In the genomic region with DNA sequence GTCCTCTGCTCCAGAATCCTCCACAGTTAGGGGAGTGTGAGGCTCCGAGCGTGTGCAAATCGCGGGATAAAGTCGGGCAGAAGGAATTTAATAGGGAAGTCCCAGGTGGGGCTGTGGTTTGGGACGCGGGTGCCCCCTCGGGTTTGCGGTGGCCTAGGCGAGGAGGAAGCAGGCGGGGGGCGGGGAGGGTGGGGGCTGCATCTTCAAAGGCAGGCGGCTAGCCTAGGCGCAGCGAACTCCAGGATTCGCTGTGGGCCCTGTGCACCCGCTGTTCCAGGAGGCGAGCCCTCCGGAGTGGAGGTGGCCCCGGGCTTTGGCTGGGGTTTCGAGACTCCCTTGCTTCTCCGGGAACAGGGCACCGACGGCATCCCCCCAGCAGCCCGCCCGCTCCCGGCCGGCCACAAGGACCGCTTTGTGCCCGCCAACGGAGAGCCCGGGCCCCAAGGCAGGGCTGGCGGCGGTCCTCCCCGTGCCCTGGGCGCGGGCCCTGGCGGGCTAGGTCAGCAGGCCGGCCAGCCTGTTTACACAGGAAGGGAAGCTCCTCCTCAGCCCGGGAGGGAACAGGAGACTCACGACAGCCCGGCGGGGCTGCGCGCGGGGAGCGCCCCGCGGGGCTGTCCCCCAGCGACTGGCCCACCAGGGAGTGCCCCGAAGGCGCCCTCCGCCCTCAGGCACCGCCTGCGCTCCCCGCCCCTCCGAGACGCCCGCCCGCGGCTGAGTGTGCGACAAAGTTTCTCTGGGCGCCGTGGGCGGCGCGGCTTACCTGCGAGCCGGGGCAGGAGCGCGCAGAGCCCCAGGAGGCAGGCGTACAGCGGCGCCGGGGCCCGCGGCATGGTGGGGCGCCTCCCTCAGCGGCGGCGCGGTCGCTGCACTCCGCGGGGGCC, we compare ENCODE assay signal across 1 cellular context.
TF ChIP-seq lines count a peak whose summit lies in the region.

No MANE protein-coding gene starts in this region.

TF ChIP-seq in HepG2, 621 proteins besides CTCF, POLR2A, EP300 and RAD21 (continued from another document and continues in another):
- TF ChIP-seq, protein P1, sequence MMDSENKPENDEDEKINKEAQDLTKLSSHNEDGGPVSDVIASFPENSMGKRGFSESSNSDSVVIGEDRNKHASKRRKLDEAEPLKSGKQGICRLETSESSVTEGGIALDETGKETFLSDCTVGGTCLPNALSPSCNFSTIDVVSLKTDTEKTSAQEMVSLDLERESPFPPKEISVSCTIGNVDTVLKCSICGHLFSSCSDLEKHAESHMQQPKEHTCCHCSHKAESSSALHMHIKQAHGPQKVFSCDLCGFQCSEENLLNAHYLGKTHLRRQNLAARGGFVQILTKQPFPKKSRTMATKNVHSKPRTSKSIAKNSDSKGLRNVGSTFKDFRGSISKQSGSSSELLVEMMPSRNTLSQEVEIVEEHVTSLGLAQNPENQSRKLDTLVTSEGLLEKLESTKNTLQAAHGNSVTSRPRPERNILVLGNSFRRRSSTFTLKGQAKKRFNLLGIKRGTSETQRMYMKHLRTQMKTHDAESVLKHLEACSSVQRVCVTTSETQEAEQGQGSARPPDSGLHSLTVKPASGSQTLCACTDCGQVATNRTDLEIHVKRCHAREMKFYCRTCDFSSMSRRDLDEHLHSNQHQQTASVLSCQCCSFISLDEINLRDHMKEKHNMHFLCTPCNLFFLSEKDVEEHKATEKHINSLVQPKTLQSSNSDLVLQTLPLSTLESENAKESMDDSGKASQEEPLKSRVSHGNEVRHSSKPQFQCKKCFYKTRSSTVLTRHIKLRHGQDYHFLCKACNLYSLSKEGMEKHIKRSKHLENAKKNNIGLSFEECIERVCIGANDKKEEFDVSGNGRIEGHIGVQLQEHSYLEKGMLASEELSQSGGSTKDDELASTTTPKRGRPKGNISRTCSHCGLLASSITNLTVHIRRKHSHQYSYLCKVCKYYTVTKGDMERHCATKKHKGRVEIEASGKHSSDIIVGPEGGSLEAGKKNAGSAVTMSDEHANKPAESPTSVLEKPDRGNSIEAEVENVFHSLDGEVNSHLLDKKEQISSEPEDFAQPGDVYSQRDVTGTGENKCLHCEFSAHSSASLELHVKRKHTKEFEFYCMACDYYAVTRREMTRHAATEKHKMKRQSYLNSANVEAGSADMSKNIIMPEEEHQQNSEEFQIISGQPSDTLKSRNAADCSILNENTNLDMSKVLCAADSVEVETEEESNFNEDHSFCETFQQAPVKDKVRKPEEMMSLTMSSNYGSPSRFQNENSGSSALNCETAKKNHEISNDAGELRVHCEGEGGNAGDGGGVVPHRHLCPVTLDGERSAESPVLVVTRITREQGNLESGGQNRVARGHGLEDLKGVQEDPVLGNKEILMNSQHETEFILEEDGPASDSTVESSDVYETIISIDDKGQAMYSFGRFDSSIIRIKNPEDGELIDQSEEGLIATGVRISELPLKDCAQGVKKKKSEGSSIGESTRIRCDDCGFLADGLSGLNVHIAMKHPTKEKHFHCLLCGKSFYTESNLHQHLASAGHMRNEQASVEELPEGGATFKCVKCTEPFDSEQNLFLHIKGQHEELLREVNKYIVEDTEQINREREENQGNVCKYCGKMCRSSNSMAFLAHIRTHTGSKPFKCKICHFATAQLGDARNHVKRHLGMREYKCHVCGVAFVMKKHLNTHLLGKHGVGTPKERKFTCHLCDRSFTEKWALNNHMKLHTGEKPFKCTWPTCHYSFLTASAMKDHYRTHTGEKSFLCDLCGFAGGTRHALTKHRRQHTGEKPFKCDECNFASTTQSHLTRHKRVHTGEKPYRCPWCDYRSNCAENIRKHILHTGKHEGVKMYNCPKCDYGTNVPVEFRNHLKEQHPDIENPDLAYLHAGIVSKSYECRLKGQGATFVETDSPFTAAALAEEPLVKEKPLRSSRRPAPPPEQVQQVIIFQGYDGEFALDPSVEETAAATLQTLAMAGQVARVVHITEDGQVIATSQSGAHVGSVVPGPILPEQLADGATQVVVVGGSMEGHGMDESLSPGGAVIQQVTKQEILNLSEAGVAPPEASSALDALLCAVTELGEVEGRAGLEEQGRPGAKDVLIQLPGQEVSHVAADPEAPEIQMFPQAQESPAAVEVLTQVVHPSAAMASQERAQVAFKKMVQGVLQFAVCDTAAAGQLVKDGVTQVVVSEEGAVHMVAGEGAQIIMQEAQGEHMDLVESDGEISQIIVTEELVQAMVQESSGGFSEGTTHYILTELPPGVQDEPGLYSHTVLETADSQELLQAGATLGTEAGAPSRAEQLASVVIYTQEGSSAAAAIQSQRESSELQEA (CRISPR knock-in tag; IDR thresholded peaks at IDR 0.05; ENCODE audit: not compliant biosample characterization), result no peak
- TF ChIP-seq FOSL2 (CRISPR knock-in tag; IDR thresholded peaks at IDR 0.05) (peak; percentile 34; the same call in 1 of the 2 replicates), BRCA1 (CRISPR knock-in tag; IDR thresholded peaks at IDR 0.05) (no peak; the same call in 1 of the 2 replicates), SKI (IDR thresholded peaks at IDR 0.05; ENCODE audit: partially characterized antibody) (peak; percentile 49), ARNT (IDR thresholded peaks at IDR 0.05) (no peak), ZNF713 (CRISPR knock-in tag; IDR thresholded peaks at IDR 0.05) (no peak), IRX3 (CRISPR knock-in tag; IDR thresholded peaks at IDR 0.05; ENCODE audit: borderline replicate concordance, low read depth) (no peak; the same call in 1 of the 2 replicates), ZSCAN25 (CRISPR knock-in tag; IDR thresholded peaks at IDR 0.05) (no peak), SCMH1 (CRISPR knock-in tag; IDR thresholded peaks at IDR 0.05; ENCODE audit: borderline replicate concordance) (no peak), RBAK (CRISPR knock-in tag; IDR thresholded peaks at IDR 0.05) (no peak), BHLHE40 (IDR thresholded peaks at IDR 0.05; ENCODE audit: low read length) (0 out of 2 replicates have a peak, but pooled peaks have one; percentile 43), SETDB1 (CRISPR knock-in tag; IDR thresholded peaks at IDR 0.05; ENCODE audit: borderline replicate concordance) (no peak), ISX (CRISPR knock-in tag; conservative IDR thresholded peaks at IDR 0.05) (no peak), THAP11 (CRISPR knock-in tag; IDR thresholded peaks at IDR 0.05) (peak; percentile 39; the same call in 1 of the 2 replicates), DNMT1 (CRISPR knock-in tag; IDR thresholded peaks at IDR 0.05) (no peak), STAG1 (CRISPR knock-in tag; IDR thresholded peaks at IDR 0.05) (peak; percentile 22), ZSCAN30 (CRISPR knock-in tag; IDR thresholded peaks at IDR 0.05) (no peak), KDM2A (CRISPR knock-in tag; IDR thresholded peaks at IDR 0.05; ENCODE audit: borderline replicate concordance, low read depth) (peak; percentile 50; the same call in 1 of the 2 replicates)
- TF ChIP-seq, protein P2, sequence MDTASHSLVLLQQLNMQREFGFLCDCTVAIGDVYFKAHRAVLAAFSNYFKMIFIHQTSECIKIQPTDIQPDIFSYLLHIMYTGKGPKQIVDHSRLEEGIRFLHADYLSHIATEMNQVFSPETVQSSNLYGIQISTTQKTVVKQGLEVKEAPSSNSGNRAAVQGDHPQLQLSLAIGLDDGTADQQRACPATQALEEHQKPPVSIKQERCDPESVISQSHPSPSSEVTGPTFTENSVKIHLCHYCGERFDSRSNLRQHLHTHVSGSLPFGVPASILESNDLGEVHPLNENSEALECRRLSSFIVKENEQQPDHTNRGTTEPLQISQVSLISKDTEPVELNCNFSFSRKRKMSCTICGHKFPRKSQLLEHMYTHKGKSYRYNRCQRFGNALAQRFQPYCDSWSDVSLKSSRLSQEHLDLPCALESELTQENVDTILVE (CRISPR knock-in tag; IDR thresholded peaks at IDR 0.05), result no peak
- TF ChIP-seq, protein P3, sequence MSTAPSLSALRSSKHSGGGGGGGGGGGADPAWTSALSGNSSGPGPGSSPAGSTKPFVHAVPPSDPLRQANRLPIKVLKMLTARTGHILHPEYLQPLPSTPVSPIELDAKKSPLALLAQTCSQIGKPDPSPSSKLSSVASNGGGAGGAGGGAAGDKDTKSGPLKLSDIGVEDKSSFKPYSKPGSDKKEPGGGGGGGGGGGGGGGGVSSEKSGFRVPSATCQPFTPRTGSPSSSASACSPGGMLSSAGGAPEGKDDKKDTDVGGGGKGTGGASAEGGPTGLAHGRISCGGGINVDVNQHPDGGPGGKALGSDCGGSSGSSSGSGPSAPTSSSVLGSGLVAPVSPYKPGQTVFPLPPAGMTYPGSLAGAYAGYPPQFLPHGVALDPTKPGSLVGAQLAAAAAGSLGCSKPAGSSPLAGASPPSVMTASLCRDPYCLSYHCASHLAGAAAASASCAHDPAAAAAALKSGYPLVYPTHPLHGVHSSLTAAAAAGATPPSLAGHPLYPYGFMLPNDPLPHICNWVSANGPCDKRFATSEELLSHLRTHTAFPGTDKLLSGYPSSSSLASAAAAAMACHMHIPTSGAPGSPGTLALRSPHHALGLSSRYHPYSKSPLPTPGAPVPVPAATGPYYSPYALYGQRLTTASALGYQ (CRISPR knock-in tag; IDR thresholded peaks at IDR 0.05), result no peak
- TF ChIP-seq, protein P4, sequence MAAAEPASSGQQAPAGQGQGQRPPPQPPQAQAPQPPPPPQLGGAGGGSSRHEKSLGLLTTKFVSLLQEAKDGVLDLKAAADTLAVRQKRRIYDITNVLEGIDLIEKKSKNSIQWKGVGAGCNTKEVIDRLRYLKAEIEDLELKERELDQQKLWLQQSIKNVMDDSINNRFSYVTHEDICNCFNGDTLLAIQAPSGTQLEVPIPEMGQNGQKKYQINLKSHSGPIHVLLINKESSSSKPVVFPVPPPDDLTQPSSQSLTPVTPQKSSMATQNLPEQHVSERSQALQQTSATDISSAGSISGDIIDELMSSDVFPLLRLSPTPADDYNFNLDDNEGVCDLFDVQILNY (CRISPR knock-in tag; conservative IDR thresholded peaks at IDR 0.05), result 0 out of 2 replicates have a peak, but pooled peaks have one; percentile 33
- TF ChIP-seq, protein P5, sequence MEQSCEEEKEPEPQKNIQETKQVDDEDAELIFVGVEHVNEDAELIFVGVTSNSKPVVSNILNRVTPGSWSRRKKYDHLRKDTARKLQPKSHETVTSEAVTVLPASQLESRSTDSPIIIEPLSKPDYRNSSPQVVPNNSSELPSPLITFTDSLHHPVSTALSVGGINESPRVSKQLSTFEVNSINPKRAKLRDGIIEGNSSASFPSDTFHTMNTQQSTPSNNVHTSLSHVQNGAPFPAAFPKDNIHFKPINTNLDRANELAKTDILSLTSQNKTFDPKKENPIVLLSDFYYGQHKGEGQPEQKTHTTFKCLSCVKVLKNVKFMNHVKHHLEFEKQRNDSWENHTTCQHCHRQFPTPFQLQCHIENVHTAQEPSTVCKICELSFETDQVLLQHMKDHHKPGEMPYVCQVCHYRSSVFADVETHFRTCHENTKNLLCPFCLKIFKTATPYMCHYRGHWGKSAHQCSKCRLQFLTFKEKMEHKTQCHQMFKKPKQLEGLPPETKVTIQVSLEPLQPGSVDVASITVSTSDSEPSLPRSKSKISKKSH (CRISPR knock-in tag; IDR thresholded peaks at IDR 0.05; ENCODE audit: borderline replicate concordance), result no peak
- TF ChIP-seq, protein P6, sequence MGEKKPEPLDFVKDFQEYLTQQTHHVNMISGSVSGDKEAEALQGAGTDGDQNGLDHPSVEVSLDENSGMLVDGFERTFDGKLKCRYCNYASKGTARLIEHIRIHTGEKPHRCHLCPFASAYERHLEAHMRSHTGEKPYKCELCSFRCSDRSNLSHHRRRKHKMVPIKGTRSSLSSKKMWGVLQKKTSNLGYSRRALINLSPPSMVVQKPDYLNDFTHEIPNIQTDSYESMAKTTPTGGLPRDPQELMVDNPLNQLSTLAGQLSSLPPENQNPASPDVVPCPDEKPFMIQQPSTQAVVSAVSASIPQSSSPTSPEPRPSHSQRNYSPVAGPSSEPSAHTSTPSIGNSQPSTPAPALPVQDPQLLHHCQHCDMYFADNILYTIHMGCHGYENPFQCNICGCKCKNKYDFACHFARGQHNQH (CRISPR knock-in tag; IDR thresholded peaks at IDR 0.05), result no peak
- TF ChIP-seq, protein P7, sequence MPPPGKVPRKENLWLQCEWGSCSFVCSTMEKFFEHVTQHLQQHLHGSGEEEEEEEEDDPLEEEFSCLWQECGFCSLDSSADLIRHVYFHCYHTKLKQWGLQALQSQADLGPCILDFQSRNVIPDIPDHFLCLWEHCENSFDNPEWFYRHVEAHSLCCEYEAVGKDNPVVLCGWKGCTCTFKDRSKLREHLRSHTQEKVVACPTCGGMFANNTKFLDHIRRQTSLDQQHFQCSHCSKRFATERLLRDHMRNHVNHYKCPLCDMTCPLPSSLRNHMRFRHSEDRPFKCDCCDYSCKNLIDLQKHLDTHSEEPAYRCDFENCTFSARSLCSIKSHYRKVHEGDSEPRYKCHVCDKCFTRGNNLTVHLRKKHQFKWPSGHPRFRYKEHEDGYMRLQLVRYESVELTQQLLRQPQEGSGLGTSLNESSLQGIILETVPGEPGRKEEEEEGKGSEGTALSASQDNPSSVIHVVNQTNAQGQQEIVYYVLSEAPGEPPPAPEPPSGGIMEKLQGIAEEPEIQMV (CRISPR knock-in tag; IDR thresholded peaks at IDR 0.05; ENCODE audit: low read depth), result no peak
- TF ChIP-seq, protein P8, sequence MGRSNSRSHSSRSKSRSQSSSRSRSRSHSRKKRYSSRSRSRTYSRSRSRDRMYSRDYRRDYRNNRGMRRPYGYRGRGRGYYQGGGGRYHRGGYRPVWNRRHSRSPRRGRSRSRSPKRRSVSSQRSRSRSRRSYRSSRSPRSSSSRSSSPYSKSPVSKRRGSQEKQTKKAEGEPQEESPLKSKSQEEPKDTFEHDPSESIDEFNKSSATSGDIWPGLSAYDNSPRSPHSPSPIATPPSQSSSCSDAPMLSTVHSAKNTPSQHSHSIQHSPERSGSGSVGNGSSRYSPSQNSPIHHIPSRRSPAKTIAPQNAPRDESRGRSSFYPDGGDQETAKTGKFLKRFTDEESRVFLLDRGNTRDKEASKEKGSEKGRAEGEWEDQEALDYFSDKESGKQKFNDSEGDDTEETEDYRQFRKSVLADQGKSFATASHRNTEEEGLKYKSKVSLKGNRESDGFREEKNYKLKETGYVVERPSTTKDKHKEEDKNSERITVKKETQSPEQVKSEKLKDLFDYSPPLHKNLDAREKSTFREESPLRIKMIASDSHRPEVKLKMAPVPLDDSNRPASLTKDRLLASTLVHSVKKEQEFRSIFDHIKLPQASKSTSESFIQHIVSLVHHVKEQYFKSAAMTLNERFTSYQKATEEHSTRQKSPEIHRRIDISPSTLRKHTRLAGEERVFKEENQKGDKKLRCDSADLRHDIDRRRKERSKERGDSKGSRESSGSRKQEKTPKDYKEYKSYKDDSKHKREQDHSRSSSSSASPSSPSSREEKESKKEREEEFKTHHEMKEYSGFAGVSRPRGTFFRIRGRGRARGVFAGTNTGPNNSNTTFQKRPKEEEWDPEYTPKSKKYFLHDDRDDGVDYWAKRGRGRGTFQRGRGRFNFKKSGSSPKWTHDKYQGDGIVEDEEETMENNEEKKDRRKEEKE (IDR thresholded peaks at IDR 0.05), result no peak
- TF ChIP-seq, protein P9, sequence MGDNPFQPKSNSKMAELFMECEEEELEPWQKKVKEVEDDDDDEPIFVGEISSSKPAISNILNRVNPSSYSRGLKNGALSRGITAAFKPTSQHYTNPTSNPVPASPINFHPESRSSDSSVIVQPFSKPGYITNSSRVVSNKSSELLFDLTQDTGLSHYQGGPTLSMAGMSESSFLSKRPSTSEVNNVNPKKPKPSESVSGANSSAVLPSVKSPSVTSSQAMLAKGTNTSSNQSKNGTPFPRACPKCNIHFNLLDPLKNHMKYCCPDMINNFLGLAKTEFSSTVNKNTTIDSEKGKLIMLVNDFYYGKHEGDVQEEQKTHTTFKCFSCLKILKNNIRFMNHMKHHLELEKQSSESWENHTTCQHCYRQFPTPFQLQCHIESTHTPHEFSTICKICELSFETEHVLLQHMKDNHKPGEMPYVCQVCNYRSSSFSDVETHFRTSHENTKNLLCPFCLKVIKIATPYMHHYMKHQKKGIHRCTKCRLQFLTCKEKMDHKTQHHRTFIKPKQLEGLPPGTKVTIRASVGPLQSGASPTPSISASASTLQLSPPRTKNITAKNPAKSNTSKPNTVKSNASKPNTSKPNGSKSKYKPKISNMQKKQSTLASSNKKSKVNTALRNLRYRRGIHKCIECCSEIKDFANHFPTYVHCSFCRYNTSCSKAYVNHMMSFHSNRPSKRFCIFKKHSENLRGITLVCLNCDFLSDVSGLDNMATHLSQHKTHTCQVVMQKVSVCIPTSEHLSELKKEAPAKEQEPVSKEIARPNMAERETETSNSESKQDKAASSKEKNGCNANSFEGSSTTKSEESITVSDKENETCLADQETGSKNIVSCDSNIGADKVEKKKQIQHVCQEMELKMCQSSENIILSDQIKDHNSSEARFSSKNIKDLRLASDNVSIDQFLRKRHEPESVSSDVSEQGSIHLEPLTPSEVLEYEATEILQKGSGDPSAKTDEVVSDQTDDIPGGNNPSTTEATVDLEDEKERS (CRISPR knock-in tag; IDR thresholded peaks at IDR 0.05), result no peak
